Comparison of ENCODE assay signal across 19 cellular contexts in genomic region chr3:63333815-63334214, GRCh38. TPM values are rescaled to one million over a fixed set of nuclear protein-coding genes. Genes with fewer than 3 reads are reported as not detected.
DNase-seq lines count a peak whose midpoint lies in the region; ATAC-seq, FAIRE-seq and TF ChIP-seq lines count a peak whose summit lies in the region.
"Had no signal": no experiment of that assay in that cellular context is flagged by ENCODE, and none has a peak within 500 bp of the region (broad histone marks: within the 10 kb centered on the region; RNA-seq: fewer than 3 reads in every experiment).

No MANE protein-coding gene starts in this region.

- no peak overlapping the region for H4K8ac ChIP-seq in IMR-90 (ENCODE audit: low read depth in 2 of 2, low read length in 2 of 2)

- CTCF ChIA-PET in IMR-90 (lab: Yijun Ruan, JAX) = no interaction called here

- H3K14ac ChIP-seq in IMR-90 (replicated peaks; ENCODE audit: low read depth, low read length) = no peak overlapping the region

- H4K91ac ChIP-seq in IMR-90 (ENCODE audit: insufficient read depth, low read depth, low read length) = no peak overlapping the region

- no CpG with 5 or more reads among the region's 1 CpG for WGBS in IMR-90 (ENCODE audit: extremely low coverage in 2 of 2, insufficient read length in 1 of 2), 2 experiments
- 67% methylated on average over 1 of the region's 1 CpG for WGBS in prostate gland

- H2AK5ac ChIP-seq in IMR-90 (ENCODE audit: low read depth, low read length) = no peak overlapping the region

- H3K4me2 ChIP-seq in DND-41 (ENCODE audit: insufficient read depth, low read length) (no peak overlapping the region), IMR-90 (ENCODE audit: low read depth, low read length) (no peak overlapping the region), SU-DHL-6 (ENCODE audit: low read depth, low read length, poor library complexity, severe bottlenecking) (no peak overlapping the region)

- H2BK15ac ChIP-seq in IMR-90 (ENCODE audit: low read depth, low read length) = no peak overlapping the region

- H3K36me3 ChIP-seq in DND-41 (ENCODE audit: insufficient read depth, low read length) = no peaks in the 10 kb centered on the region
- H3K36me3 ChIP-seq in IMR-90 (ENCODE audit: control insufficient read depth, insufficient read depth, low read length) = no peaks in the 10 kb centered on the region
- H3K36me3 ChIP-seq in SU-DHL-6 (ENCODE audit: low read length) = no peaks in the 10 kb centered on the region
- no peaks in the 10 kb centered on the region for H3K36me3 ChIP-seq in prostate gland
- H3K36me3 ChIP-seq: colonic mucosa, ovary had no signal

- BruUV-seq in IMR-90 (replicated peaks; lab: Mats Ljungman, UMichigan) = no TSS peak

- no peak for DNase-seq in DND-41
- peak; percentile 9 for DNase-seq in IMR-90
- DNase-seq in activated naive CD4-positive, alpha-beta T cell (lab: John Stamatoyannopoulos, UW) = no peak
- no peak for DNase-seq in prostate gland (ENCODE audit: low spot score)
- no peak for DNase-seq in medulla oblongata (ENCODE audit: extremely low spot score)
- DNase-seq: activated CD4-positive, alpha-beta T cell treated with anti-CD3 and anti-CD28 coated beads, Interleukin-2, amount 50 U/mL, for 48 hours; activated gamma-delta T cell treated with Interleukin-2 at 50 U/mL for 16 hours; colonic mucosa; left ventricle myocardium superior; NCI-H774; ovary; stimulated activated CD4-positive, alpha-beta T cell treated with anti-CD3 and anti-CD28 coated beads, Interleukin-4, amount 100 ng/mL, for 1 hour; stimulated activated naive CD8-positive, alpha-beta T cell treated with anti-CD3 and anti-CD28 coated beads, Interleukin-15, amount 100 ng/mL, for 72 hours; T-helper 17 cell had no signal

- H3K9me1 ChIP-seq in IMR-90 (ENCODE audit: insufficient read depth, low read length) = no peaks in the 10 kb centered on the region

- ATAC-seq in DND-41 (ENCODE audit: insufficient read depth, low read depth) (no peak), IMR-90 (ENCODE audit: low read depth) (no peak)
- ATAC-seq: left ventricle myocardium superior; stimulated activated naive CD8-positive, alpha-beta T cell treated with anti-CD3 and anti-CD28 coated beads, Interleukin-15, amount 100 ng/mL, for 72 hours; T-helper 17 cell had no signal

- no peaks in the 10 kb centered on the region for H3K4me1 ChIP-seq in DND-41 (ENCODE audit: insufficient read depth, low read length)
- no peaks in the 10 kb centered on the region for H3K4me1 ChIP-seq in IMR-90 (ENCODE audit: control insufficient read depth, insufficient read depth, low read length)
- H3K4me1 ChIP-seq in prostate gland (replicated peaks) = no peaks in the 10 kb centered on the region
- H3K4me1 ChIP-seq: colonic mucosa had no signal

- H3K4ac ChIP-seq in IMR-90 (ENCODE audit: low read depth, low read length) = no peak overlapping the region

- TF ChIP-seq POLR2A in IMR-90 (IDR thresholded peaks at IDR 0.05; ENCODE audit: low read depth, low read length) (no peak), prostate gland (IDR thresholded peaks at IDR 0.05) (no peak)

- H3K27ac ChIP-seq in DND-41 (ENCODE audit: low read length) = no peak overlapping the region
- no peak overlapping the region for H3K27ac ChIP-seq in IMR-90 (ENCODE audit: insufficient read depth, low read length)
- no peak overlapping the region for H3K27ac ChIP-seq in SU-DHL-6 (ENCODE audit: low read depth, low read length)
- H3K27ac ChIP-seq in prostate gland = no peak overlapping the region
- H3K27ac ChIP-seq: colonic mucosa, ovary had no signal

- no peaks in the 10 kb centered on the region for H3F3A ChIP-seq in SU-DHL-6 (ENCODE audit: insufficient read depth)

- H3K4me3 ChIP-seq in DND-41 (ENCODE audit: low read depth in 1 of 2, low read length in 2 of 2) = no peak overlapping the region
- H3K4me3 ChIP-seq in IMR-90 (ENCODE audit: insufficient read depth, low read depth, low read length) = no peak overlapping the region
- H3K4me3 ChIP-seq in SU-DHL-6 (ENCODE audit: insufficient read depth, low read length, poor library complexity, severe bottlenecking) = no peak overlapping the region
- no peak overlapping the region for H3K4me3 ChIP-seq in prostate gland
- H3K4me3 ChIP-seq: colonic mucosa, ovary had no signal

- TF ChIP-seq CTCF in DND-41 (IDR thresholded peaks at IDR 0.05; ENCODE audit: borderline replicate concordance, extremely low read depth, low read length, poor library complexity, severe bottlenecking) (peak; percentile 18), IMR-90 (conservative IDR thresholded peaks at IDR 0.05; ENCODE audit: low read depth, low read length) (0 out of 2 replicates have a peak, but pooled peaks have one; percentile 16), SU-DHL-6 (IDR thresholded peaks at IDR 0.05; ENCODE audit: insufficient read depth, low read length, poor library complexity, severe bottlenecking) (peak; percentile 23), prostate gland (IDR thresholded peaks at IDR 0.05) (no peak)

- no peaks in the 10 kb centered on the region for H3K9me3 ChIP-seq in DND-41 (ENCODE audit: insufficient read depth, low read length, severe bottlenecking)
- H3K9me3 ChIP-seq in IMR-90 (ENCODE audit: control insufficient read depth, insufficient read depth, low read length) = no peaks in the 10 kb centered on the region
- H3K9me3 ChIP-seq in SU-DHL-6 (ENCODE audit: insufficient read depth, low read length) = no peaks in the 10 kb centered on the region
- H3K9me3 ChIP-seq in prostate gland = no peaks in the 10 kb centered on the region
- H3K9me3 ChIP-seq: colonic mucosa, ovary had no signal

- H3K56ac ChIP-seq in IMR-90 (ENCODE audit: extremely low read depth, insufficient read depth, low read length) = no peak overlapping the region

- no peaks in the 10 kb centered on the region for H4K20me1 ChIP-seq in DND-41 (ENCODE audit: insufficient read depth, low read length)
- H4K20me1 ChIP-seq in IMR-90 (ENCODE audit: insufficient read depth, low read length) = no peaks in the 10 kb centered on the region
- H4K20me1 ChIP-seq in SU-DHL-6 (ENCODE audit: low read depth, low read length) = no peaks in the 10 kb centered on the region

- in situ Hi-C loops in IMR-90 (cut with MboI; ENCODE audit: low sequenced_read_pairs) = loop anchor here (25.0 kb wide), 2 partner anchors 97 to 722 kb away; no protein-coding TSS in a partner anchor

- H2AFZ ChIP-seq in DND-41 (ENCODE audit: low read depth, low read length) (no peak overlapping the region), IMR-90 (replicated peaks; ENCODE audit: low read length, poor library complexity) (no peak overlapping the region), SU-DHL-6 (ENCODE audit: low read depth, low read length, severe bottlenecking) (no peak overlapping the region)

- no peak overlapping the region for H2BK20ac ChIP-seq in IMR-90 (ENCODE audit: low read depth, low read length)

- no peak overlapping the region for H3K23ac ChIP-seq in IMR-90 (ENCODE audit: low read depth, low read length)

- no peak overlapping the region for H4K5ac ChIP-seq in IMR-90 (ENCODE audit: low read depth, low read length)

- H3K9me2 ChIP-seq in SU-DHL-6 (replicated peaks; ENCODE audit: insufficient read depth, low read length) = no peaks in the 10 kb centered on the region

- no peaks in the 10 kb centered on the region for H3K79me1 ChIP-seq in IMR-90 (ENCODE audit: low read depth in 1 of 2, low read length in 2 of 2)

- intact Hi-C loops in IMR-90 (cut with micrococcal nuclease) (loop anchor here (2.0 kb wide), 1 partner anchor 711 kb away; no protein-coding TSS in a partner anchor), prostate gland (cut with DNase I) (no loop called here)

- H3K27me3 ChIP-seq in DND-41 (ENCODE audit: insufficient read depth, low read length, poor library complexity) = no peaks in the 10 kb centered on the region
- H3K27me3 ChIP-seq in IMR-90 (ENCODE audit: control insufficient read depth, insufficient read depth, low read length) = no peaks in the 10 kb centered on the region
- no peaks in the 10 kb centered on the region for H3K27me3 ChIP-seq in SU-DHL-6 (ENCODE audit: low read length)
- no peaks in the 10 kb centered on the region for H3K27me3 ChIP-seq in prostate gland (replicated peaks; ENCODE audit: insufficient read depth)
- H3K27me3 ChIP-seq: colonic mucosa, ovary had no signal

- H3K18ac ChIP-seq in IMR-90 (ENCODE audit: low read depth, low read length) = no peak overlapping the region

- no peak overlapping the region for H2AK9ac ChIP-seq in IMR-90 (replicated peaks; ENCODE audit: low read depth, low read length, poor library complexity)

- dilution Hi-C loops in IMR-90 (cut with HindIII; ENCODE audit: low sequenced_read_pairs, unreplicated experiment) = no loop called here

- no peak for TF ChIP-seq RAD21 in IMR-90 (IDR thresholded peaks at IDR 0.05; ENCODE audit: low read length)

- FAIRE-seq in islet of Langerhans (lab: Jason Lieb, UNC) = peak; percentile 17
- FAIRE-seq: GM18507 had no signal

- POLR2A ChIA-PET in IMR-90 (lab: Charles Lee; ENCODE audit: unreplicated experiment) = no interaction called here

- no peak overlapping the region for H2BK5ac ChIP-seq in IMR-90 (ENCODE audit: low read depth, low read length, poor library complexity, severe bottlenecking)

- H2BK120ac ChIP-seq in IMR-90 (ENCODE audit: low read depth, low read length) = no peak overlapping the region

- no peaks in the 10 kb centered on the region for H3K79me2 ChIP-seq in DND-41 (ENCODE audit: insufficient read depth, low read length)
- no peaks in the 10 kb centered on the region for H3K79me2 ChIP-seq in SU-DHL-6 (ENCODE audit: insufficient read depth, low read length)

- H3K9ac ChIP-seq in DND-41 (ENCODE audit: low read depth, low read length) (no peak overlapping the region), IMR-90 (ENCODE audit: low read depth, low read length) (no peak overlapping the region), SU-DHL-6 (ENCODE audit: low read length) (no peak overlapping the region)

TF ChIP-seq in IMR-90, 13 proteins besides CTCF, POLR2A, EP300 and RAD21:
- TF ChIP-seq BHLHE40 (IDR thresholded peaks at IDR 0.05; ENCODE audit: low read depth, low read length) = no peak
- peak; percentile 23; the same call in 1 of the 2 replicates for TF ChIP-seq SMC3 (IDR thresholded peaks at IDR 0.05; ENCODE audit: low read depth, low read length)

RNA-seq across cellular contexts. Expression of gene SYNPR, which starts 55.7 kb away (rescaled TPM):
- total RNA-seq in IMR-90 (2012; rRNA removed) (not detected in 2 replicates), prostate gland (not detected)
- not detected in 2 replicates for polyA plus RNA-seq in IMR-90 (2012; rRNA removed)
- not detected in 2 replicates for polyA plus RNA-seq in IMR-90 (2012; cell fraction: cytosol; rRNA removed)
- not detected in 2 replicates for polyA plus RNA-seq in IMR-90 (2012; cell fraction: nucleus; rRNA removed; ENCODE audit: low replicate concordance)
- total RNA-seq: Daoy, glomerular endothelial cell, left ventricle myocardium superior, ovary, T-helper 17 cell had no signal
- polyA plus RNA-seq: ovary had no signal

Comparison
In these comparisons a context has a peak if more than half of its experiments do, and no peak if none do; other contexts are left out.
1. CTCF ChIP-seq: peak in DND-41 (single experiment), IMR-90 (single experiment) and SU-DHL-6 (single experiment); none in prostate gland (0 of 4).